ENCODE assay signal across 8 cellular contexts in the genomic region with DNA sequence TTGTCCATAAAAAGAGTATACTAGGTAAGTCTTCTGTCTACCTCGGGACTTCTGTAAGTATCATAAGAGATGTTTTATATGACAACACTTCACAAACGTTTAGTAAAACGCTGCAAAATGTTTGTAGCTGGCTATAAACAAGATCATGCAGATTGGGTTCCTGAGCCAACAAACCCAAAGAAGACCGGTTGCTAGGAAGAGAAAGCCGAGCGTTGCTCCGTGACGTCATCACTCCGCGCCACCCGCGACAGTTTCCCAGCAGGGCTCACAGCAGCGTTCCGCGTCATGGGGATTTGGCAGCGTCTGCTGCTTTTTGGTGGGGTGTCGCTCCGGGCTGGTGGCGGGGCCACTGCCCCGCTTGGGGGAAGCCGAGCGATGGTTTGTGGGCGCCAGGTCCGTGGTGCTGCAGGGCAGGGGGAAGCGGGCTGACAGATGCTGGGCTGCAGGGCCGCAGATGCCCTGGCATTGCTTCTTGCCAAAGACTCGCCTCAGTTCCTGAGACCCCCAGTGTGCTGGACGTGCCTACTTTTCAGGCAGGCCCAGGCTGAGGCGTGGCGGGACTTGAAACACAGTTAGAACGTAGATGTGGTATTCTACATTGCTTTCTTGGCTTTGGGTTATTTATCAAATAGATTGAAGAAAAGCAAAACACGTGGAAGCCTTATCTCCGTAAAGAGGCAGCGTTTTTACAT. TPM values are rescaled to one million over a fixed set of nuclear protein-coding genes. Genes with fewer than 3 reads are reported as not detected.
DNase-seq lines count a peak whose midpoint lies in the region; ATAC-seq and TF ChIP-seq lines count a peak whose summit lies in the region.

A gene with protein sequence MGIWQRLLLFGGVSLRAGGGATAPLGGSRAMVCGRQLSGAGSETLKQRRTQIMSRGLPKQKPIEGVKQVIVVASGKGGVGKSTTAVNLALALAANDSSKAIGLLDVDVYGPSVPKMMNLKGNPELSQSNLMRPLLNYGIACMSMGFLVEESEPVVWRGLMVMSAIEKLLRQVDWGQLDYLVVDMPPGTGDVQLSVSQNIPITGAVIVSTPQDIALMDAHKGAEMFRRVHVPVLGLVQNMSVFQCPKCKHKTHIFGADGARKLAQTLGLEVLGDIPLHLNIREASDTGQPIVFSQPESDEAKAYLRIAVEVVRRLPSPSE (plus strand): TSS at position 250 of the 692 bp plus-strand sequence. CDS start 36 bp downstream, at position 286.

- peak within 1 kb of the TSS; percentile 97 for H3K27ac Mint-ChIP-seq in type B pancreatic cell

- H3K27ac ChIP-seq in heart left ventricle = peak within 1 kb of the TSS; percentile 43 to 95 (median 89)

- H3K27me3 ChIP-seq in adipocyte (replicated peaks; ENCODE audit: control insufficient read depth, insufficient read depth, low read length) (peaks cover 4% of the 10 kb centered on the region), heart left ventricle (no peaks in the 10 kb centered on the region)

- H3K9me3 ChIP-seq in adipocyte (ENCODE audit: control insufficient read depth, low read length) = no peaks in the 10 kb centered on the region
- H3K9me3 ChIP-seq in heart left ventricle = no peaks in the 10 kb centered on the region

- peaks cover 7% of the 10 kb centered on the region for H3K27me3 Mint-ChIP-seq in type B pancreatic cell

- no peak for TF ChIP-seq CTCF in GM12864 (IDR thresholded peaks at IDR 0.05; ENCODE audit: low read depth, low read length, missing control alignments)
- no peak for TF ChIP-seq CTCF in heart left ventricle (IDR thresholded peaks at IDR 0.05)
- no peak for TF ChIP-seq CTCF in type B pancreatic cell (conservative IDR thresholded peaks at IDR 0.05)

- DNase-seq in GM12864 (ENCODE audit: low read depth) (peak; percentile 90), NCI-H1417 (lab: John Stamatoyannopoulos, UW) (peak; percentile 94 to 96 (median 96)), SW 1271 (lab: John Stamatoyannopoulos, UW) (peak; percentile 84 to 90), adipocyte (ENCODE audit: low read depth) (peak; percentile 97), heart left ventricle (peak; percentile 94 to 98 (median 96)), pons (ENCODE audit: low spot score) (peak; percentile 93), type B pancreatic cell (ENCODE audit: extremely low spot score, unreplicated experiment) (peak; percentile 95)

- no peaks in the 10 kb centered on the region for H3K36me3 Mint-ChIP-seq in type B pancreatic cell

- WGBS in heart left ventricle, 4 donors = 0% methylated on average over 27 to 34 of the region's 34 CpGs

- ATAC-seq in HG02759 (IDR thresholded peaks at IDR 0.05; ENCODE audit: unreplicated experiment) (peak; percentile 98), heart left ventricle (peak; percentile 92 to 98 (median 96))

- H3K36me3 ChIP-seq in adipocyte (ENCODE audit: control insufficient read depth, insufficient read depth, low read length, severe bottlenecking) = no peaks in the 10 kb centered on the region
- peaks cover 0 to 11% (median 0%) of the 10 kb centered on the region in 9 donors for H3K36me3 ChIP-seq in heart left ventricle

- H3K9ac ChIP-seq in adipocyte (ENCODE audit: low read length) = peak within 1 kb of the TSS; percentile 90

- peaks cover 5% of the 10 kb centered on the region for H3K4me1 ChIP-seq in adipocyte (ENCODE audit: control insufficient read depth, insufficient read depth, low read length)
- peaks cover 0 to 29% (median 10%) of the 10 kb centered on the region in 12 donors for H3K4me1 ChIP-seq in heart left ventricle

- H3K4me3 ChIP-seq in GM12864 (ENCODE audit: low read depth, low read length) = peak within 1 kb of the TSS; percentile 64
- peak within 1 kb of the TSS; percentile 98 for H3K4me3 ChIP-seq in adipocyte (ENCODE audit: low read length)
- peak within 1 kb of the TSS; percentile 77 to 98 (median 84) for H3K4me3 ChIP-seq in heart left ventricle

- peaks cover 15% of the 10 kb centered on the region for H3K4me1 Mint-ChIP-seq in type B pancreatic cell (ENCODE audit: unreplicated experiment)

- H3K4me3 Mint-ChIP-seq in type B pancreatic cell = peak within 1 kb of the TSS; percentile 97

- peak in 1 of 2 donors; percentile 60 for TF ChIP-seq POLR2A in heart left ventricle (IDR thresholded peaks at IDR 0.05)

- no peaks in the 10 kb centered on the region for H3K9me3 Mint-ChIP-seq in type B pancreatic cell

- intact Hi-C loops in heart left ventricle (cut with DNase I) = loop anchor here in 4 of 10 donors (5.0 to 10.0 kb wide), 6 partner anchors 106 to 516 kb away; partner anchors contain the start of genes ARHGAP5 (in 3 of the 4) and DTD2 (in 1 of the 4)

RNA-seq across cellular contexts. Expression of the gene that starts here (rescaled TPM):
- total RNA-seq in heart left ventricle = 10 to 100 TPM; 16.1 to 28.7 (median 19.1) TPM
- 1 to 10 TPM; 6.2 to 7.3 TPM for polyA plus RNA-seq in heart left ventricle
- 14.5 and 16.5 TPM in 2 replicates for total RNA-seq in type B pancreatic cell (ENCODE audit: low replicate concordance)

Comparison
In these comparisons a context has a peak if more than half of its experiments do, and no peak if none do; other contexts are left out.
1. Peak in every context shown above with its lines: DNase-seq, ATAC-seq, H3K4me3 ChIP-seq and H3K27ac ChIP-seq.